Comparison of ENCODE assay signal across 17 cellular contexts in the genomic region with DNA sequence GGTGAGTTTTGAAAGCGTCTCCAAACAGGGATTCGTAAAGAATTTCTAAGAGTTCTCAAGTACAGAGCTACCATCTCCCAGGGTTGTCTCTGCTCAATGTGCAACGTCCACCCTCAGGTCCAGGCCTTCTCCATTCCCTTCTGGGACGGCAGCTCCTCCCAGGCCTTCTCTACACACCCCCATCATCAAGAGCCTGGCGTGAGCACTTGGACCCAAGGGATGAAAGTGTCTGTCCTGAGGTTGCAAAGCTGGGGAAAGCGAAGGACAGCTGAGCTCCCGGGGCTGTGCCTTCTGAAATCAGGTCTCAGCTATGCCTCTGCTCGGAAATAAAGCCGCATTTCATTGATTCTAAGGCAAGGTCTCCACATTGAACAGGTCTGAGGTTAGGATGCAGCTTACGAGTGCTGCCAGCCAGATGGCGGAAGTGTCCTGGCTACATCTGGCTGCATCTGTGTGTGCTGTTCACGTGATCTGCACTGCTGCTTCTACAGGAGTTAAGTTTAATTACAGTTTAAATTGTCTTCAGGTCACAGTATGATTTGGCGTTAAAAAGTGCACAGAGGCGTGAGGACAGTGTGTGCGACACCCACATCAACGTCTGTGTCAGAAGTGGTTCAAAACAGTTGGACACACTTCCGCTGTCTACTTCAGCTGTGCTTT. TPM values are rescaled to one million over a fixed set of nuclear protein-coding genes. Genes with fewer than 3 reads are reported as not detected.
A peak's percentile ranks its signal among the peaks of the same experiment; 100 is the strongest.
DNase-seq lines count a peak whose midpoint lies in the region; ATAC-seq, FAIRE-seq and TF ChIP-seq lines count a peak whose summit lies in the region.
"Had no signal": no experiment of that assay in that cellular context is flagged by ENCODE, and none has a peak within 500 bp of the region (broad histone marks: within the 10 kb centered on the region; RNA-seq: fewer than 3 reads in every experiment).

No MANE protein-coding gene starts in this region.

- no peak overlapping the region for H3K9ac ChIP-seq in HepG2 (ENCODE audit: insufficient read depth, low read depth, low read length)

- FAIRE-seq in HepG2 (lab: Jason Lieb, UNC): no peak
- FAIRE-seq: astrocyte, TTC549 had no signal

- DNase-seq in HepG2 (ENCODE audit: low spot score) (no peak), right lobe of liver (no peak), SK-N-DZ (ENCODE audit: low spot score) (peak; percentile 38), left lobe of liver (ENCODE audit: low spot score) (peak; percentile 30), upper lobe of right lung (no peak)
- DNase-seq: activated CD4-positive, alpha-beta T cell treated with anti-CD3 and anti-CD28 coated beads, Interleukin-2, amount 50 U/mL, for 48 hours; esophagus squamous epithelium; naive B cell; stimulated activated CD4-positive, alpha-beta T cell treated with anti-CD3 and anti-CD28 coated beads, Interleukin-4, amount 100 ng/mL, for 1 hour had no signal

- H2AFZ ChIP-seq in HepG2 (ENCODE audit: low read length): no peak overlapping the region

- no peak overlapping the region for H3K4me2 ChIP-seq in HepG2 (ENCODE audit: low read depth, low read length)

- H3K27me3 ChIP-seq in HepG2 (ENCODE audit: control insufficient read depth in 1 of 2, insufficient read depth in 2 of 2, low read length in 2 of 2) (peaks cover 16 to 87% of the 10 kb centered on the region in 2 experiments), right lobe of liver (no peaks in the 10 kb centered on the region), upper lobe of right lung (peaks cover 5% of the 10 kb centered on the region)
- H3K27me3 ChIP-seq: MG63, thyroid gland had no signal

- ATAC-seq in HepG2 (no peak), right lobe of liver (no peak), left lobe of liver (no peak), GM18870 (IDR thresholded peaks at IDR 0.05; ENCODE audit: unreplicated experiment) (no peak), HG02678 (IDR thresholded peaks at IDR 0.05; ENCODE audit: unreplicated experiment) (no peak), HG03025 (IDR thresholded peaks at IDR 0.05; ENCODE audit: low FRiP score, unreplicated experiment) (no peak), upper lobe of right lung (no peak)

- H3K4me3 ChIP-seq in HepG2 (replicated peaks in 1 of 3; ENCODE audit: insufficient read depth in 1 of 3, low read depth in 2 of 3, low read length in 3 of 3) (no peak overlapping the region), right lobe of liver (no peak overlapping the region), upper lobe of right lung (no peak overlapping the region)
- H3K4me3 ChIP-seq: esophagus squamous epithelium, MG63, SK-N-MC, thyroid gland had no signal

- CTCF ChIA-PET in HepG2 (lab: Yijun Ruan, JAX; ENCODE audit: low intra/inter-chr PET ratio, low total read pairs): no interaction called here

- H3K9me3 ChIP-seq in HepG2 (ENCODE audit: low read length): no peaks in the 10 kb centered on the region
- no peaks in the 10 kb centered on the region for H3K9me3 ChIP-seq in right lobe of liver
- H3K9me3 ChIP-seq in upper lobe of right lung: no peaks in the 10 kb centered on the region
- H3K9me3 ChIP-seq: esophagus squamous epithelium, MG63, thyroid gland had no signal

- in situ Hi-C loops in HepG2 (cut with HindIII; ENCODE audit: extremely low pct_ligation_motif_present, low pct_unique_long_range_greater_than_20kb): no loop called here

- POLR2A ChIA-PET in HepG2 (lab: Yijun Ruan, JAX): no interaction called here

- WGBS in HepG2 (ENCODE audit: low lambda C conversion rate): 19% methylated on average over 12 of the region's 17 CpGs
- WGBS in right lobe of liver (ENCODE audit: insufficient coverage, low coverage, low lambda C conversion rate, missing lambda C conversion rate): 50% methylated on average over 14 of the region's 17 CpGs

- no peak for TF ChIP-seq RAD21 in HepG2 (CRISPR knock-in tag; IDR thresholded peaks at IDR 0.05)

- TF ChIP-seq EP300 in HepG2 (IDR thresholded peaks at IDR 0.05; ENCODE audit: low read depth in 2 of 2, low read length in 2 of 2) (no peak), HepG2 (CRISPR knock-in tag; IDR thresholded peaks at IDR 0.05; ENCODE audit: borderline replicate concordance) (no peak)

- BruUV-seq in HepG2 (replicated peaks; lab: Mats Ljungman, UMichigan): no TSS peak

- H4K20me1 ChIP-seq in HepG2 (ENCODE audit: insufficient read depth, low read length): no peaks in the 10 kb centered on the region

- H3K27ac ChIP-seq in HepG2 (ENCODE audit: extremely low read length, insufficient read depth, low read length): no peak overlapping the region
- no peak overlapping the region for H3K27ac ChIP-seq in right lobe of liver
- no peak overlapping the region for H3K27ac ChIP-seq in upper lobe of right lung
- H3K27ac ChIP-seq: esophagus squamous epithelium, SK-N-MC, thyroid gland had no signal

- H3K4me1 ChIP-seq in HepG2 (ENCODE audit: insufficient read depth, low read length) (no peaks in the 10 kb centered on the region), right lobe of liver (no peaks in the 10 kb centered on the region), upper lobe of right lung (no peaks in the 10 kb centered on the region)
- H3K4me1 ChIP-seq: thyroid gland had no signal

- intact Hi-C loops in HepG2 (cut with micrococcal nuclease; ENCODE audit: unreplicated experiment): no loop called here
- intact Hi-C loops in right lobe of liver (cut with DNase I): no loop called here
- intact Hi-C loops in upper lobe of right lung (cut with DNase I): no loop called here

- TF ChIP-seq POLR2A in HepG2 (IDR thresholded peaks at IDR 0.05; ENCODE audit: insufficient read depth in 1 of 2, low read depth in 2 of 2, low read length in 2 of 2) (no peak), right lobe of liver (IDR thresholded peaks at IDR 0.05) (no peak)

- no peak for TF ChIP-seq CTCF in HepG2 (CRISPR knock-in tag; IDR thresholded peaks at IDR 0.05)
- TF ChIP-seq CTCF in right lobe of liver (IDR thresholded peaks at IDR 0.05): no peak
- no peak for TF ChIP-seq CTCF in upper lobe of right lung (IDR thresholded peaks at IDR 0.05)

- no peaks in the 10 kb centered on the region for H3K79me2 ChIP-seq in HepG2 (ENCODE audit: insufficient read depth, low read length)

- no peaks in the 10 kb centered on the region for H3K36me3 ChIP-seq in HepG2 (replicated peaks in 1 of 2; ENCODE audit: control insufficient read depth in 1 of 2, insufficient read depth in 2 of 2, low read length in 2 of 2)
- H3K36me3 ChIP-seq in right lobe of liver: no peaks in the 10 kb centered on the region
- H3K36me3 ChIP-seq in upper lobe of right lung: no peaks in the 10 kb centered on the region
- H3K36me3 ChIP-seq: esophagus squamous epithelium, MG63, thyroid gland had no signal

RNA-seq across cellular contexts. Expression of a gene that starts 27.0 kb away (rescaled TPM):
- 7.9 and 9.6 TPM in 2 replicates for total RNA-seq in HepG2 (2016; rRNA removed; fragmentation: Illumina TruSeq; extraction: Trizol)
- 11.9 and 12.6 TPM in 2 replicates for total RNA-seq in HepG2 (2016; cell fraction: cytosol; rRNA removed; fragmentation: Illumina TruSeq; extraction: Trizol; ENCODE audit: low read depth)
- 10.4 and 13.2 TPM in 2 replicates for total RNA-seq in HepG2 (2016; cell fraction: insoluble cytoplasmic fraction; rRNA removed; fragmentation: Illumina TruSeq; extraction: Trizol)
- total RNA-seq in HepG2 (2016; cell fraction: membrane; rRNA removed; fragmentation: Illumina TruSeq; extraction: Trizol): 8.0 and 11.3 TPM in 2 replicates
- total RNA-seq in HepG2 (2016; cell fraction: nucleus; rRNA removed; fragmentation: Illumina TruSeq; extraction: Trizol): 8.0 and 17.5 TPM in 2 replicates
- 22.9 and 25.7 TPM in 2 replicates for polyA plus RNA-seq in HepG2 (2011; rRNA removed)
- polyA plus RNA-seq in HepG2 (2011; cell fraction: cytosol; rRNA removed): 8.3 and 13.6 TPM in 2 replicates
- 54.0 and 67.5 TPM in 2 replicates for polyA plus RNA-seq in HepG2 (2011; cell fraction: nucleus; rRNA removed)
- polyA plus RNA-seq in HepG2 (2012): 21.3 and 21.5 TPM in 2 replicates
- 1.2 and 1.7 TPM in 2 replicates for polyA plus RNA-seq in HepG2 (2016; cell fraction: cytosol; fragmentation: Illumina TruSeq; extraction: Trizol; ENCODE audit: low read depth)
- 9.7 and 15.4 TPM in 2 replicates for polyA plus RNA-seq in HepG2 (2016; cell fraction: insoluble cytoplasmic fraction; fragmentation: Illumina TruSeq; extraction: Trizol; ENCODE audit: low read depth)
- polyA plus RNA-seq in HepG2 (2016; cell fraction: membrane; fragmentation: Illumina TruSeq; extraction: Trizol; ENCODE audit: low read depth): 4.1 and 4.8 TPM in 2 replicates
- 29.5 and 34.6 TPM in 2 replicates for polyA plus RNA-seq in HepG2 (2016; cell fraction: nucleus; fragmentation: Illumina TruSeq; extraction: Trizol; ENCODE audit: insufficient read depth, low read depth)
- 39.4 and 61.2 TPM in 2 replicates for polyA minus RNA-seq in HepG2 (2011; rRNA and poly(A)+ RNA removed; ENCODE audit: low replicate concordance)
- 16.5 and 19.2 TPM in 2 replicates for polyA minus RNA-seq in HepG2 (2011; cell fraction: cytosol; rRNA and poly(A)+ RNA removed)
- polyA minus RNA-seq in HepG2 (2011; cell fraction: nucleus; rRNA and poly(A)+ RNA removed): 37.2 and 38.9 TPM in 2 replicates
- 1 to 10 TPM; 3.1 to 7.3 (median 4.5) TPM for total RNA-seq in right lobe of liver
- 51.4 and 59.5 TPM in 2 replicates for polyA plus RNA-seq in SK-N-DZ (2014; cell fraction: cytosol; rRNA removed)
- 42.3 and 53.4 TPM in 2 replicates for polyA plus RNA-seq in SK-N-DZ (2014; cell fraction: nucleus; rRNA removed)
- total RNA-seq in left lobe of liver: 4.6 TPM
- 43.1 TPM for total RNA-seq in upper lobe of right lung

RNA-seq across cellular contexts. Expression of a gene that starts 37.3 kb away (rescaled TPM):
- total RNA-seq in HepG2 (2016; rRNA removed; fragmentation: Illumina TruSeq; extraction: Trizol) (not detected in 2 replicates), right lobe of liver (1 to 10 TPM in 1 of 6 experiments, under 1 TPM in 5; 0.12 to 2.0 (median 0.44) TPM), left lobe of liver (0.33 TPM), upper lobe of right lung (2.6 TPM)
- not detected in 2 replicates for total RNA-seq in HepG2 (2016; cell fraction: cytosol; rRNA removed; fragmentation: Illumina TruSeq; extraction: Trizol; ENCODE audit: low read depth)
- total RNA-seq in HepG2 (2016; cell fraction: insoluble cytoplasmic fraction; rRNA removed; fragmentation: Illumina TruSeq; extraction: Trizol): not detected in 2 replicates
- not detected in 2 replicates for total RNA-seq in HepG2 (2016; cell fraction: membrane; rRNA removed; fragmentation: Illumina TruSeq; extraction: Trizol)
- total RNA-seq in HepG2 (2016; cell fraction: nucleus; rRNA removed; fragmentation: Illumina TruSeq; extraction: Trizol): not detected in 2 replicates
- not detected in 2 replicates for polyA plus RNA-seq in HepG2 (2011; rRNA removed)
- not detected in 2 replicates for polyA plus RNA-seq in HepG2 (2011; cell fraction: cytosol; rRNA removed)
- polyA plus RNA-seq in HepG2 (2011; cell fraction: nucleus; rRNA removed): 0.16 and 0.36 TPM in 2 replicates
- 0.12 TPM in 1 of 2 replicates, not detected in the other for polyA plus RNA-seq in HepG2 (2012)
- polyA plus RNA-seq in HepG2 (2016; cell fraction: cytosol; fragmentation: Illumina TruSeq; extraction: Trizol; ENCODE audit: low read depth): not detected in 2 replicates
- not detected in 2 replicates for polyA plus RNA-seq in HepG2 (2016; cell fraction: insoluble cytoplasmic fraction; fragmentation: Illumina TruSeq; extraction: Trizol; ENCODE audit: low read depth)
- polyA plus RNA-seq in HepG2 (2016; cell fraction: membrane; fragmentation: Illumina TruSeq; extraction: Trizol; ENCODE audit: low read depth): not detected in 2 replicates
- polyA plus RNA-seq in HepG2 (2016; cell fraction: nucleus; fragmentation: Illumina TruSeq; extraction: Trizol; ENCODE audit: insufficient read depth, low read depth): not detected in 2 replicates
- not detected in 2 replicates for polyA minus RNA-seq in HepG2 (2011; rRNA and poly(A)+ RNA removed; ENCODE audit: low replicate concordance)
- polyA minus RNA-seq in HepG2 (2011; cell fraction: cytosol; rRNA and poly(A)+ RNA removed): not detected in 2 replicates
- polyA minus RNA-seq in HepG2 (2011; cell fraction: nucleus; rRNA and poly(A)+ RNA removed): not detected in 2 replicates
- polyA plus RNA-seq in SK-N-DZ (2014; cell fraction: cytosol; rRNA removed): 8.0 and 11.7 TPM in 2 replicates
- polyA plus RNA-seq in SK-N-DZ (2014; cell fraction: nucleus; rRNA removed): 26.7 and 31.2 TPM in 2 replicates

Comparison
In these comparisons a context has a peak if more than half of its experiments do, and no peak if none do; other contexts are left out.
1. DNase-seq: peak in SK-N-DZ (single experiment) and left lobe of liver (single experiment); none in HepG2 (single experiment), right lobe of liver (0 of 3) and upper lobe of right lung (single experiment).